ENCODE assay signal across 1 cellular context in genomic region chr11:2992234-2992999, GRCh38.
TF ChIP-seq lines count a peak whose summit lies in the region.

TSS of gene NAP1L4 (minus strand) at chr11:2992329. CDS start at chr11:2979220, 13,109 bp downstream.

TF ChIP-seq in WTC11, 78 proteins besides CTCF, POLR2A, EP300 and RAD21 (continued from another document):
- TF ChIP-seq PRDM15 (CRISPR knock-in tag; IDR thresholded peaks at IDR 0.05) (no peak), ATF1 (CRISPR knock-in tag; IDR thresholded peaks at IDR 0.05) (no peak), CREM (CRISPR knock-in tag; IDR thresholded peaks at IDR 0.05) (no peak; the same call in 1 of the 2 replicates), ESRRA (CRISPR knock-in tag; IDR thresholded peaks at IDR 0.05; ENCODE audit: borderline replicate concordance) (no peak), JAZF1 (CRISPR knock-in tag; IDR thresholded peaks at IDR 0.05) (no peak), MYBL2 (CRISPR knock-in tag; IDR thresholded peaks at IDR 0.05) (no peak), ARID4B (CRISPR knock-in tag; IDR thresholded peaks at IDR 0.05; ENCODE audit: borderline replicate concordance) (no peak), HMGA2 (CRISPR knock-in tag; IDR thresholded peaks at IDR 0.05) (no peak), ATF6 (CRISPR knock-in tag; IDR thresholded peaks at IDR 0.05) (no peak), CREB1 (CRISPR knock-in tag; IDR thresholded peaks at IDR 0.05) (no peak; the same call in 1 of the 2 replicates), IRF2 (CRISPR knock-in tag; IDR thresholded peaks at IDR 0.05; ENCODE audit: borderline replicate concordance, low read depth) (no peak), ZSCAN18 (CRISPR knock-in tag; IDR thresholded peaks at IDR 0.05) (no peak), ATF2 (CRISPR knock-in tag; IDR thresholded peaks at IDR 0.05; ENCODE audit: borderline replicate concordance, low read depth) (no peak), TEAD1 (CRISPR knock-in tag; IDR thresholded peaks at IDR 0.05) (peak; percentile 55), ZBTB21 (CRISPR knock-in tag; IDR thresholded peaks at IDR 0.05; ENCODE audit: borderline replicate concordance) (no peak), USF1 (CRISPR knock-in tag; IDR thresholded peaks at IDR 0.05) (peak; percentile 29; the same call in 1 of the 2 replicates), NR1H2 (CRISPR knock-in tag; IDR thresholded peaks at IDR 0.05) (no peak), FOXK1 (CRISPR knock-in tag; IDR thresholded peaks at IDR 0.05) (peak; percentile 45), KAT7 (CRISPR knock-in tag; IDR thresholded peaks at IDR 0.05; ENCODE audit: borderline replicate concordance) (no peak), E2F5 (CRISPR knock-in tag; IDR thresholded peaks at IDR 0.05) (peak; percentile 78), ZNF219 (CRISPR knock-in tag; IDR thresholded peaks at IDR 0.05; ENCODE audit: borderline replicate concordance) (no peak), ERG (CRISPR knock-in tag; IDR thresholded peaks at IDR 0.05) (no peak), PREB (CRISPR knock-in tag; IDR thresholded peaks at IDR 0.05; ENCODE audit: borderline replicate concordance) (no peak), IRF1 (CRISPR knock-in tag; IDR thresholded peaks at IDR 0.05) (no peak), NR3C1 (CRISPR knock-in tag; conservative IDR thresholded peaks at IDR 0.05; ENCODE audit: low read depth) (no peak), FOXJ3 (CRISPR knock-in tag; IDR thresholded peaks at IDR 0.05; ENCODE audit: borderline replicate concordance) (no peak), SMAD3 (CRISPR knock-in tag; IDR thresholded peaks at IDR 0.05; ENCODE audit: borderline replicate concordance) (no peak), PRRX2 (CRISPR knock-in tag; IDR thresholded peaks at IDR 0.05) (no peak), ZNF532 (CRISPR knock-in tag; IDR thresholded peaks at IDR 0.05; ENCODE audit: borderline replicate concordance) (no peak), JUN (CRISPR knock-in tag; IDR thresholded peaks at IDR 0.05) (no peak)
